In the genomic region with DNA sequence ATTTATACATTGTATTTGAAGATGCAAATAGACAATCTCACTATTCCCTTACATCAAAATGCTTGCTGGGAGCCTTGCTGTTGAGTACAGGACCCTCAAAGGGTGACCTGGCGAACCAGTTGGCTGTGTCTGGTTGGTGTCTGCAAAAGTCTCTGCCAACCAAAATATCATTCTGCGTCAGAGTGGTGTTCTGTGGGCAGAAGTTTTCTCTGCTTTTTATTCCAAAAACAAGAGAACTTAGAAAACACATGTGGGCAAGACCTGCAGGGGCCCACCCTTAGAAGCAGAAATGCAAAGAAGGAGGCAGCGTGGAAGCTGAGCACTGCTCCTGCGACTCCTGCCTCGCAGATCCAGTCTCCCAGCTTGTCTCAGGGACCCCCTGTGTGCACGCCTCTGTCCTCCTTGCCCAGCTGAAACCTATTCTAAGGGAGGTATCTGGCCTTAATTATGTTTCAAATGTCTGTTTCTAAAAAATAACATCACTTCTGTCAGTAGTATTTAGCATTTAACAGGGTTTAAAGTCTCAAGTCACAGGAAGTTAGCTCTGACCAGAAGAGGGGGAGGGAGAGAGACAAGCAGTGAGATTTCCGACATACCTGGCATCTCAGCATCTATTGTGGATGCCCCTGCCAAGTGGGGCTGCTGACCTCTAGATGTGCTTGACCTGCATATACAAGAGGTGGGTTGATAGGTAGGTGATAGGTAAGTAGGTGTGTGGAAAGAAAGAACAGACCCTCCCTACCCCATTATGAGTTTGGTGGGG, we compare ENCODE assay signal across 29 cellular contexts.
DNase-seq lines count a peak whose midpoint lies in the region; ATAC-seq, FAIRE-seq and TF ChIP-seq lines count a peak whose summit lies in the region.
"Had no signal": no experiment of that assay in that cellular context is flagged by ENCODE, and none has a peak within 500 bp of the region (broad histone marks: within the 10 kb centered on the region; RNA-seq: fewer than 3 reads in every experiment).

No MANE protein-coding gene starts in this region.

- CTCF ChIA-PET in endothelial cell of umbilical vein (lab: Charles Lee) = no interaction called here

- H3K9ac ChIP-seq in endothelial cell of umbilical vein (replicated peaks; ENCODE audit: extremely low read depth, insufficient read depth, low read length) = peak overlapping the region; percentile 1
- H3K9ac ChIP-seq: GM23248 had no signal

- no peak overlapping the region for H2AFZ ChIP-seq in endothelial cell of umbilical vein (ENCODE audit: low read depth, low read length)
- no peak overlapping the region for H2AFZ ChIP-seq in osteoblast (ENCODE audit: low read length)
- H2AFZ ChIP-seq: GM23248 had no signal

- H3K4me2 ChIP-seq in endothelial cell of umbilical vein (ENCODE audit: insufficient read depth, low read length) (no peak overlapping the region), osteoblast (ENCODE audit: insufficient read depth, low read length) (peak overlapping the region; percentile 20)

- H4K20me1 ChIP-seq in endothelial cell of umbilical vein (replicated peaks; ENCODE audit: control insufficient read depth, extremely low read depth, insufficient read depth, low read length) (no peaks in the 10 kb centered on the region), osteoblast (ENCODE audit: insufficient read depth, low read length) (peaks cover 2% of the 10 kb centered on the region)

- intact Hi-C loops in endothelial cell of umbilical vein (cut with micrococcal nuclease) = no loop called here
- intact Hi-C loops in prostate gland (cut with DNase I) = no loop called here

- H3K36me3 ChIP-seq in H7 (replicated peaks; ENCODE audit: control insufficient read depth, insufficient read depth, low read length) (no peaks in the 10 kb centered on the region), endothelial cell of umbilical vein (ENCODE audit: control insufficient read depth in 2 of 2, extremely low read depth in 1 of 2, insufficient read depth in 2 of 2, low read length in 2 of 2) (peaks cover 0 to 8% of the 10 kb centered on the region in 2 experiments), osteoblast (ENCODE audit: insufficient read depth, low read length) (no peaks in the 10 kb centered on the region), prostate gland (no peaks in the 10 kb centered on the region)
- H3K36me3 ChIP-seq: lower lobe of right lung had no signal

- H3K9me1 ChIP-seq in endothelial cell of umbilical vein (replicated peaks; ENCODE audit: control insufficient read depth, extremely low read depth, insufficient read depth, low read length) = no peaks in the 10 kb centered on the region

- TF ChIP-seq CTCF in endothelial cell of umbilical vein (IDR thresholded peaks at IDR 0.05; ENCODE audit: extremely low read depth in 1 of 2, insufficient read depth in 1 of 2, low read depth in 1 of 2, low read length in 2 of 2) (no peak), osteoblast (IDR thresholded peaks at IDR 0.05; ENCODE audit: extremely low read depth, low read depth, low read length) (no peak), prostate gland (IDR thresholded peaks at IDR 0.05) (no peak)

- no peak for FAIRE-seq in endothelial cell of umbilical vein (lab: Jason Lieb, UNC)
- FAIRE-seq: bronchial epithelial cell, D721Med, kidney had no signal

- WGBS in prostate gland = 95% methylated on average over 7 of the region's 7 CpGs

- ATAC-seq in SK-N-SH treated with all-trans-retinoic acid at 6 μM for 48 hours = peak; percentile 16; the same call in 2 of the 3 replicates
- ATAC-seq in HG02870 (IDR thresholded peaks at IDR 0.05; ENCODE audit: unreplicated experiment) = no peak
- no peak for ATAC-seq in HG02885 (IDR thresholded peaks at IDR 0.05; ENCODE audit: poor library complexity, unreplicated experiment)
- ATAC-seq: activated CD8-positive, alpha-beta T cell treated with anti-CD3 and anti-CD28 coated beads, Interleukin-2, amount 10 ng/mL, durations not matched to agents 7 days and 5 days; lower lobe of right lung had no signal

- BruUV-seq in endothelial cell of umbilical vein (replicated peaks; lab: Mats Ljungman, UMichigan) = no TSS peak

- H3K79me2 ChIP-seq in endothelial cell of umbilical vein (ENCODE audit: control insufficient read depth, insufficient read depth, low read length) = peaks cover 58% of the 10 kb centered on the region
- no peaks in the 10 kb centered on the region for H3K79me2 ChIP-seq in osteoblast (ENCODE audit: insufficient read depth, low read length)

- H3K27ac ChIP-seq in endothelial cell of umbilical vein (ENCODE audit: insufficient read depth, low read depth, low read length) = peak overlapping the region; percentile 89
- H3K27ac ChIP-seq in osteoblast (ENCODE audit: low read depth, low read length) = peak overlapping the region; percentile 29
- no peak overlapping the region for H3K27ac ChIP-seq in prostate gland
- H3K27ac ChIP-seq: GM23248, lower lobe of right lung had no signal

- POLR2A ChIA-PET in endothelial cell of umbilical vein (lab: Charles Lee) = no interaction called here

- DNase-seq in H7 (peak; percentile 45), endothelial cell of umbilical vein (ENCODE audit: low read depth, low spot score) (peak; percentile 31), osteoblast (ENCODE audit: insufficient read length, low spot score, missing footprints) (no peak), prostate gland (ENCODE audit: low spot score) (no peak), T-helper 1 cell (no peak)
- DNase-seq: activated CD4-positive, alpha-beta T cell treated with anti-CD3 and anti-CD28 coated beads for 4 hours; activated CD8-positive, alpha-beta T cell treated with anti-CD3 and anti-CD28 coated beads, Interleukin-2, amount 10 ng/mL, durations not matched to agents 7 days and 5 days; activated T-cell treated with anti-CD3 and anti-CD28 coated beads for 4 hours; amniotic stem cell; CD4-positive, CD25-positive, alpha-beta regulatory T cell; DND-41; effector CD4-positive, alpha-beta T cell; GM23248; head of caudate nucleus; Karpas-422; kidney; lower lobe of right lung; NCI-H1417; NCI-H2029; NCI-H524 treated with DMSO at 0.1 percent for 48 hours; NK-92 treated with Interleukin-12 subunit alpha and Interleukin-12 subunit beta, amount 100 ng/mL, for 24 hours; Right ventricle myocardium superior; stimulated activated naive CD4-positive, alpha-beta T cell had no signal

- H3K27me3 ChIP-seq in H7 (ENCODE audit: control insufficient read depth, insufficient read depth, low read length) = no peaks in the 10 kb centered on the region
- H3K27me3 ChIP-seq in endothelial cell of umbilical vein (ENCODE audit: control insufficient read depth in 2 of 2, insufficient read depth in 2 of 2, low read length in 2 of 2) = no peaks in the 10 kb centered on the region
- H3K27me3 ChIP-seq in osteoblast (ENCODE audit: insufficient read depth, low read length) = no peaks in the 10 kb centered on the region
- no peaks in the 10 kb centered on the region for H3K27me3 ChIP-seq in prostate gland (replicated peaks; ENCODE audit: insufficient read depth)

- H3K4me3 ChIP-seq in H7 (ENCODE audit: insufficient read depth, low read depth, low read length) = no peak overlapping the region
- no peak overlapping the region for H3K4me3 ChIP-seq in endothelial cell of umbilical vein (replicated peaks in 1 of 3; ENCODE audit: insufficient read depth in 1 of 3, low read depth in 1 of 3, low read length in 3 of 3)
- H3K4me3 ChIP-seq in osteoblast (ENCODE audit: insufficient read depth, low read length) = no peak overlapping the region
- no peak overlapping the region for H3K4me3 ChIP-seq in prostate gland
- H3K4me3 ChIP-seq: GM23248, lower lobe of right lung, skin epidermis had no signal

- no peaks in the 10 kb centered on the region for H3K9me3 ChIP-seq in endothelial cell of umbilical vein (replicated peaks; ENCODE audit: control insufficient read depth, insufficient read depth, low read length)
- no peaks in the 10 kb centered on the region for H3K9me3 ChIP-seq in osteoblast (ENCODE audit: low read depth, low read length)
- no peaks in the 10 kb centered on the region for H3K9me3 ChIP-seq in prostate gland
- H3K9me3 ChIP-seq: lower lobe of right lung had no signal

- dilution Hi-C loops in endothelial cell of umbilical vein (cut with MboI; ENCODE audit: extremely low pct_ligation_motif_present, low sequenced_read_pairs) = no loop called here

- TF ChIP-seq POLR2A in endothelial cell of umbilical vein (IDR thresholded peaks at IDR 0.05; ENCODE audit: low read depth, low read length) = no peak
- TF ChIP-seq POLR2A in prostate gland (IDR thresholded peaks at IDR 0.05) = no peak

- H3K4me1 ChIP-seq in endothelial cell of umbilical vein (ENCODE audit: control insufficient read depth, extremely low read depth, insufficient read depth, low read length) (peaks cover 79% of the 10 kb centered on the region), osteoblast (ENCODE audit: insufficient read depth, low read length) (peaks cover 42% of the 10 kb centered on the region), prostate gland (replicated peaks) (no peaks in the 10 kb centered on the region)

TF ChIP-seq in SK-N-SH treated with all-trans-retinoic acid at 6 μM for 48 hours, 23 proteins besides CTCF, POLR2A, EP300 and RAD21 (continues in another document):
- no peak for TF ChIP-seq ESRRG (CRISPR knock-in tag; IDR thresholded peaks at IDR 0.05)
- TF ChIP-seq PPARA (CRISPR knock-in tag; IDR thresholded peaks at IDR 0.05; ENCODE audit: borderline replicate concordance) = no peak
- TF ChIP-seq ARNTL (CRISPR knock-in tag; IDR thresholded peaks at IDR 0.05; ENCODE audit: borderline replicate concordance, low read depth) = no peak
- TF ChIP-seq ZNF70 (CRISPR knock-in tag; IDR thresholded peaks at IDR 0.05) = no peak
- no peak for TF ChIP-seq TOX (CRISPR knock-in tag; IDR thresholded peaks at IDR 0.05; ENCODE audit: borderline replicate concordance)
- TF ChIP-seq GLIS3 (CRISPR knock-in tag; IDR thresholded peaks at IDR 0.05) = no peak
- no peak for TF ChIP-seq ZNF8 (CRISPR knock-in tag; IDR thresholded peaks at IDR 0.05)

TF ChIP-seq in endothelial cell of umbilical vein, 7 proteins besides CTCF, POLR2A, EP300 and RAD21:
- no peak for TF ChIP-seq GATA2 (IDR thresholded peaks at IDR 0.05; ENCODE audit: insufficient read depth, insufficient read length, low read depth, low read length)
- TF ChIP-seq, protein P1, sequence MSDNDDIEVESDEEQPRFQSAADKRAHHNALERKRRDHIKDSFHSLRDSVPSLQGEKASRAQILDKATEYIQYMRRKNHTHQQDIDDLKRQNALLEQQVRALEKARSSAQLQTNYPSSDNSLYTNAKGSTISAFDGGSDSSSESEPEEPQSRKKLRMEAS (IDR thresholded peaks at IDR 0.05; ENCODE audit: insufficient read depth, insufficient read length) = no peak
- TF ChIP-seq EZH2 (IDR thresholded peaks at IDR 0.05; ENCODE audit: borderline replicate concordance, low read depth, low read length, severe bottlenecking) = no peak
- TF ChIP-seq FOS (IDR thresholded peaks at IDR 0.05; ENCODE audit: borderline replicate concordance, insufficient read depth, low read length) = no peak

Comparison
In these comparisons a context has a peak if more than half of its experiments do, and no peak if none do; other contexts are left out.
1. DNase-seq: peak in H7 (single experiment) and endothelial cell of umbilical vein (single experiment); none in osteoblast (single experiment), prostate gland (single experiment) and T-helper 1 cell (0 of 5).
2. H3K27ac ChIP-seq: peak in endothelial cell of umbilical vein (single experiment) and osteoblast (single experiment); none in prostate gland (0 of 2).